ENCODE assay signal across 20 cellular contexts in genomic region chr1:63630238-63630637, GRCh38. TPM values are rescaled to one million over a fixed set of nuclear protein-coding genes. Genes with fewer than 3 reads are reported as not detected.
DNase-seq lines count a peak whose midpoint lies in the region; ATAC-seq and TF ChIP-seq lines count a peak whose summit lies in the region.
"Had no signal": no experiment of that assay in that cellular context is flagged by ENCODE, and none has a peak within 500 bp of the region (broad histone marks: within the 10 kb centered on the region; RNA-seq: fewer than 3 reads in every experiment).

No MANE protein-coding gene starts in this region.

- H3K4me2 ChIP-seq in GM23248 (ENCODE audit: unreplicated experiment): no peak overlapping the region
- H3K4me2 ChIP-seq: BLaER1 treated with 17β-estradiol and CSF1 and Interleukin-3, amounts not matched to agents 10 nM and 100 nM had no signal

- H4K20me1 ChIP-seq in GM23248 (ENCODE audit: insufficient read depth): no peaks in the 10 kb centered on the region
- H4K20me1 ChIP-seq: BLaER1 treated with 17β-estradiol and CSF1 and Interleukin-3, amounts not matched to agents 10 nM and 100 nM had no signal

- H3K79me2 ChIP-seq in GM23248 (ENCODE audit: insufficient read depth): peaks cover 34% of the 10 kb centered on the region

- peak; percentile 31 for ATAC-seq in left lobe of liver
- no peak for ATAC-seq in HG02885 (IDR thresholded peaks at IDR 0.05; ENCODE audit: poor library complexity, unreplicated experiment)
- ATAC-seq in GM21786 (IDR thresholded peaks at IDR 0.05; ENCODE audit: unreplicated experiment): no peak
- no peak for ATAC-seq in left ventricle myocardium superior
- ATAC-seq: CD8-positive, alpha-beta T cell; GM12878; PC-3 had no signal

- peaks cover 15% of the 10 kb centered on the region; the same call in 1 of the 2 replicates for H3F3A ChIP-seq in GM23248 (ENCODE audit: insufficient read depth)

- H2AFZ ChIP-seq in GM23248: no peak overlapping the region

- in situ Hi-C loops in GM23248 (cut with MboI): no loop called here

- WGBS in GM23248 (ENCODE audit: low coverage in 1 of 2, low lambda C conversion rate in 2 of 2, missing lambda C conversion rate in 2 of 2), 2 experiments: 85 to 86% methylated on average over 4 of the region's 4 CpGs

- H3K4me3 ChIP-seq in GM23248: no peak overlapping the region
- no peak overlapping the region for H3K4me3 ChIP-seq in epithelial cell of esophagus (ENCODE audit: low read length)
- H3K4me3 ChIP-seq: BLaER1 treated with 17β-estradiol and CSF1 and Interleukin-3, amounts not matched to agents 10 nM and 100 nM; GM12878 had no signal

- TF ChIP-seq CTCF in RWPE1 (conservative IDR thresholded peaks at IDR 0.05; ENCODE audit: low read depth): no peak
- TF ChIP-seq CTCF in epithelial cell of esophagus (IDR thresholded peaks at IDR 0.05; ENCODE audit: insufficient read depth, low read depth, low read length, missing control alignments): no peak

- intact Hi-C loops in left ventricle myocardium superior (cut with micrococcal nuclease): no loop called here

- no peaks in the 10 kb centered on the region for H3K27me3 ChIP-seq in GM23248 (replicated peaks; ENCODE audit: insufficient read depth)
- H3K27me3 ChIP-seq: BLaER1 treated with 17β-estradiol and CSF1 and Interleukin-3, amounts not matched to agents 10 nM and 100 nM had no signal

- no peaks in the 10 kb centered on the region for H3K9me3 ChIP-seq in GM23248 (ENCODE audit: low read depth)
- H3K9me3 ChIP-seq: BLaER1 treated with 17β-estradiol and CSF1 and Interleukin-3, amounts not matched to agents 10 nM and 100 nM had no signal

- H3K27ac ChIP-seq in GM23248 (peak overlapping the region; percentile 37), RWPE1 (no peak overlapping the region)
- H3K27ac ChIP-seq: BLaER1 treated with 17β-estradiol and CSF1 and Interleukin-3, amounts not matched to agents 10 nM and 100 nM had no signal

- CTCF ChIA-PET in RWPE1 (lab: Yijun Ruan, JAX): interaction anchor here (0.7 kb wide), 1 partner anchor 12 kb away, joined by 3 read pairs; no protein-coding TSS in a partner anchor

- peaks cover 39% of the 10 kb centered on the region for H3K4me1 ChIP-seq in GM23248 (ENCODE audit: insufficient read depth)

- POLR2A ChIA-PET in RWPE1 (lab: Yijun Ruan, JAX; ENCODE audit: low non-redundant PET): no interaction called here

- H3K36me3 ChIP-seq in GM23248 (ENCODE audit: low read depth): peaks cover 7% of the 10 kb centered on the region; the same call in 1 of the 2 replicates

- H3K9me2 ChIP-seq in GM23248 (ENCODE audit: insufficient read depth): no peaks in the 10 kb centered on the region

- DNase-seq in GM23248 (no peak), RWPE1 (ENCODE audit: low spot score) (peak; percentile 44), epithelial cell of esophagus (ENCODE audit: low read depth) (peak; percentile 73), left lobe of liver (ENCODE audit: low spot score) (no peak), left ventricle myocardium superior (no peak)
- DNase-seq in stimulated activated naive CD4-positive, alpha-beta T cell treated with Interleukin-2 at 50 U/mL for 16 hours (lab: John Stamatoyannopoulos, UW): no peak
- DNase-seq: Calu3; CD8-positive, alpha-beta T cell; GF-D8; H7; NCI-H1105 treated with DMSO at 0.1 percent for 48 hours; NCI-H187; NCI-H2107; NCI-H510A; PC-3; RPMI8226 had no signal

- no peak overlapping the region for H3K9ac ChIP-seq in GM23248
- H3K9ac ChIP-seq: BLaER1 treated with 17β-estradiol and CSF1 and Interleukin-3, amounts not matched to agents 10 nM and 100 nM had no signal

RNA-seq across cellular contexts. Expression of gene PGM1, which starts 37.0 kb away (rescaled TPM):
- total RNA-seq in GM23248 (2014; rRNA removed; shearing (Covaris generic)): 118 and 128 TPM in 2 replicates
- 118 and 123 TPM in 2 replicates for polyA plus RNA-seq in GM23248 (2016; fragmentation: Nextera tagmentation; extraction: Ambion mirVana)
- 225 TPM for total RNA-seq in left lobe of liver
- 329 TPM for total RNA-seq in left ventricle myocardium superior

Comparison
In these comparisons a context has a peak if more than half of its experiments do, and no peak if none do; other contexts are left out.
1. DNase-seq: peak in RWPE1 (single experiment) and epithelial cell of esophagus (single experiment); none in GM23248 (single experiment), left lobe of liver (single experiment), stimulated activated naive CD4-positive, alpha-beta T cell treated with Interleukin-2 at 50 U/mL for 16 hours (single experiment) and left ventricle myocardium superior (single experiment).